ENCODE assay signal across 8 cellular contexts in the genomic region with DNA sequence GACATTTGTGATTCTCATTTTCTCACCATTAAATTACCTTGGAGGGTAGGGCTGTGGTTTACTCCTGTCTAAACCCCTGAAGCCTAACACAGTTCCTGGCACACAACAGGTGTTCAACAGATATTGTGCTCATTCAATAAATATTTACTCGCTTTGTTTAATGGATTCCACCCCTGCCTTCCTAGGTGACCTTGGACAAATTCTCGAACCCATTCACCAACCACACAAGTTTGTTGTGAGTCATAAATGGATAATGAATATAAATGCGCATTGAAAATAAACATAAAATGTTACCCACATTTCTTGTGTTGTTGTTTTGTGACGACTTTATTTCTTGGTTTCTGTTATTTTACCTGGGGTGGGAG. TPM values are rescaled to one million over a fixed set of nuclear protein-coding genes. Genes with fewer than 3 reads are reported as not detected.
DNase-seq lines count a peak whose midpoint lies in the region; ATAC-seq and TF ChIP-seq lines count a peak whose summit lies in the region.

No MANE protein-coding gene starts in this region.

- peak overlapping the region; percentile 77 to 100 for H3K4me3 ChIP-seq in right atrium auricular region
- peak overlapping the region; percentile 57 to 98 (median 88) for H3K4me3 ChIP-seq in Peyer's patch
- peak overlapping the region; percentile 83 to 87 for H3K4me3 ChIP-seq in vagina

- H3K9me3 Mint-ChIP-seq in immature natural killer cell: no peaks in the 10 kb centered on the region

- TF ChIP-seq CTCF in right atrium auricular region (IDR thresholded peaks at IDR 0.05) (no peak), Peyer's patch (IDR thresholded peaks at IDR 0.05) (no peak), vagina (IDR thresholded peaks at IDR 0.05) (no peak)

- intact Hi-C loops in Right ventricle myocardium inferior (cut with DNase I): loop anchor here (1.0 kb wide), 1 partner anchor 123 kb away; no protein-coding TSS in a partner anchor
- intact Hi-C loops in vagina (cut with DNase I): loop anchor here (2.0 kb wide), 1 partner anchor 57 kb away; no protein-coding TSS in a partner anchor

- peak overlapping the region in 1 of 2 donors; percentile 61 for H3K27ac ChIP-seq in right atrium auricular region
- peak overlapping the region in 2 of 4 donors; percentile 66 to 82 for H3K27ac ChIP-seq in Peyer's patch
- peak overlapping the region; percentile 67 for H3K27ac ChIP-seq in vagina

- H3K9me3 ChIP-seq in right atrium auricular region (no peaks in the 10 kb centered on the region), Peyer's patch (no peaks in the 10 kb centered on the region), vagina (no peaks in the 10 kb centered on the region)

- peaks cover 9 to 20% (median 10%) of the 10 kb centered on the region in 3 donors for H3K27me3 Mint-ChIP-seq in immature natural killer cell (ENCODE audit: low read depth in 3 of 3)

- H3K4me1 Mint-ChIP-seq in immature natural killer cell: peaks cover 27 to 33% of the 10 kb centered on the region in 2 donors

- ATAC-seq in Right ventricle myocardium inferior (no peak), GM18870 (IDR thresholded peaks at IDR 0.05; ENCODE audit: unreplicated experiment) (no peak), GM19467 (IDR thresholded peaks at IDR 0.05; ENCODE audit: unreplicated experiment) (no peak)

- peaks cover 0 to 16% of the 10 kb centered on the region in 2 donors for H3K4me1 ChIP-seq in right atrium auricular region
- H3K4me1 ChIP-seq in Peyer's patch: peaks cover 0 to 12% (median 8%) of the 10 kb centered on the region in 4 donors
- peaks cover 21% of the 10 kb centered on the region for H3K4me1 ChIP-seq in vagina

- H3K4me3 Mint-ChIP-seq in immature natural killer cell: peak overlapping the region; percentile 98 to 100 (median 99)

- peaks cover 27% of the 10 kb centered on the region for H3K36me3 ChIP-seq in right atrium auricular region
- peaks cover 0 to 20% (median 0%) of the 10 kb centered on the region in 3 donors for H3K36me3 ChIP-seq in Peyer's patch
- H3K36me3 ChIP-seq in vagina: peaks cover 0 to 17% of the 10 kb centered on the region in 2 donors

- peaks cover 4 to 11% (median 7%) of the 10 kb centered on the region in 3 donors for H3K36me3 Mint-ChIP-seq in immature natural killer cell

- H3K27me3 ChIP-seq in right atrium auricular region: no peaks in the 10 kb centered on the region
- no peaks in the 10 kb centered on the region for H3K27me3 ChIP-seq in Peyer's patch
- H3K27me3 ChIP-seq in vagina: no peaks in the 10 kb centered on the region

- H3K27ac Mint-ChIP-seq in immature natural killer cell: peak overlapping the region; percentile 97 to 99 (median 98)

- no peak for DNase-seq in right atrium auricular region (ENCODE audit: low spot score)
- DNase-seq in Right ventricle myocardium inferior (ENCODE audit: missing footprints): no peak
- no peak for DNase-seq in Peyer's patch
- no peak for DNase-seq in immature natural killer cell
- DNase-seq in vagina (ENCODE audit: extremely low spot score in 2 of 2): no peak
- no peak for DNase-seq in NCI-H187 (lab: John Stamatoyannopoulos, UW)

- no peak for TF ChIP-seq POLR2A in Peyer's patch (IDR thresholded peaks at IDR 0.05)
- TF ChIP-seq POLR2A in vagina (IDR thresholded peaks at IDR 0.05): no peak

RNA-seq across cellular contexts. Expression of gene TSFM, which starts 0.4 kb away (rescaled TPM):
- total RNA-seq in right atrium auricular region (10 to 100 TPM; 20.0 to 23.2 TPM), Right ventricle myocardium inferior (48.2 TPM), Peyer's patch (10 to 100 TPM in 3 of 4 donors, 1 to 10 TPM in 1; 9.4 to 21.2 (median 13.7) TPM), vagina (17.9 TPM)
- 10 to 100 TPM; 22.2 to 38.6 (median 23.4) TPM for polyA plus RNA-seq in immature natural killer cell

RNA-seq across cellular contexts. Expression of gene EEF1AKMT3, which starts 9.8 kb away (rescaled TPM):
- total RNA-seq in right atrium auricular region: 1 to 10 TPM; 1.9 to 3.6 TPM
- 1.2 TPM for total RNA-seq in Right ventricle myocardium inferior
- 1 to 10 TPM; 1.4 to 7.4 (median 2.7) TPM for total RNA-seq in Peyer's patch
- polyA plus RNA-seq in immature natural killer cell: 1 to 10 TPM; 1.3 to 3.4 (median 2.8) TPM
- 9.3 TPM for total RNA-seq in vagina

RNA-seq across cellular contexts. Expression of gene METTL1, which starts 10.3 kb away (rescaled TPM):
- total RNA-seq in right atrium auricular region: 1 to 10 TPM; 1.5 to 8.5 TPM
- 7.0 TPM for total RNA-seq in Right ventricle myocardium inferior
- 10 to 100 TPM in 1 of 4 donors, 1 to 10 TPM in 3; 1.2 to 26.4 (median 8.0) TPM for total RNA-seq in Peyer's patch
- 10 to 100 TPM in 1 of 3 donors, 1 to 10 TPM in 2; 3.5 to 11.8 (median 6.7) TPM for polyA plus RNA-seq in immature natural killer cell
- total RNA-seq in vagina: 10.8 TPM

RNA-seq across cellular contexts. Expression of gene CYP27B1, which starts 15.3 kb away (rescaled TPM):
- total RNA-seq in right atrium auricular region (under 1 TPM; 0.28 to 0.33 TPM), Right ventricle myocardium inferior (0.49 TPM), Peyer's patch (1 to 10 TPM in 1 of 4 donors, not detected in 3; 1.7 TPM), vagina (1.7 TPM)
- not detected for polyA plus RNA-seq in immature natural killer cell

RNA-seq across cellular contexts. Expression of gene MARCHF9, which starts 27.3 kb away (rescaled TPM):
- total RNA-seq in right atrium auricular region (10 to 100 TPM in 1 of 2 donors, 1 to 10 TPM in 1; 8.4 to 11.6 TPM), Right ventricle myocardium inferior (14.5 TPM), Peyer's patch (10 to 100 TPM in 2 of 4 donors, 1 to 10 TPM in 2; 7.4 to 17.2 (median 10.6) TPM), vagina (8.3 TPM)
- polyA plus RNA-seq in immature natural killer cell: 1 to 10 TPM; 1.7 to 4.4 (median 3.7) TPM
